ENCODE assay signal across 2 cellular contexts in genomic region chr11:88521354-88522310, GRCh38.
TF ChIP-seq lines count a peak whose summit lies in the region.

No MANE protein-coding gene starts in this region.

TF ChIP-seq in GM23338, 12 proteins besides CTCF, POLR2A, EP300 and RAD21:
- TF ChIP-seq JUNB (IDR thresholded peaks at IDR 0.05; ENCODE audit: unreplicated experiment) (no peak), STAT1 (IDR thresholded peaks at IDR 0.05; ENCODE audit: unreplicated experiment) (no peak), NANOG (IDR thresholded peaks at IDR 0.05; ENCODE audit: borderline replicate concordance) (no peak), EZH2 (IDR thresholded peaks at IDR 0.05; ENCODE audit: low read depth, unreplicated experiment) (no peak), ZNF462 (CRISPR knock-in tag; IDR thresholded peaks at IDR 0.05) (no peak), POLR2AphosphoS5 (IDR thresholded peaks at IDR 0.05; ENCODE audit: low read depth) (no peak), CREB1 (CRISPR knock-in tag; IDR thresholded peaks at IDR 0.05; ENCODE audit: low read depth) (no peak), EZH2phosphoT487 (IDR thresholded peaks at IDR 0.05; ENCODE audit: unreplicated experiment) (no peak), ZNF114 (CRISPR knock-in tag; IDR thresholded peaks at IDR 0.05) (no peak), ZNF331 (CRISPR knock-in tag; IDR thresholded peaks at IDR 0.05; ENCODE audit: low read depth) (no peak), REST (IDR thresholded peaks at IDR 0.05; ENCODE audit: unreplicated experiment) (no peak), ETS1 (IDR thresholded peaks at IDR 0.05) (no peak)

TF ChIP-seq in H1, 55 proteins besides CTCF, POLR2A, EP300 and RAD21:
- TF ChIP-seq CHD7 (IDR thresholded peaks at IDR 0.05; ENCODE audit: insufficient replicate concordance, low read length) (no peak), TEAD4 (IDR thresholded peaks at IDR 0.05; ENCODE audit: low read depth, low read length) (no peak), RFX5 (IDR thresholded peaks at IDR 0.05; ENCODE audit: borderline replicate concordance, low read depth, low read length) (no peak), BRCA1 (IDR thresholded peaks at IDR 0.05; ENCODE audit: low read depth, low read length) (no peak), CHD2 (IDR thresholded peaks at IDR 0.05; ENCODE audit: low read length) (no peak), PHF8 (conservative IDR thresholded peaks at IDR 0.05; ENCODE audit: low read depth, low read length) (no peak), SP1 (IDR thresholded peaks at IDR 0.05; ENCODE audit: low read depth, low read length) (no peak)
